ENCODE assay signal across 21 cellular contexts in genomic region chrX:37686979-37687378, GRCh38. TPM values are rescaled to one million over a fixed set of nuclear protein-coding genes. Genes with fewer than 3 reads are reported as not detected.
DNase-seq lines count a peak whose midpoint lies in the region; ATAC-seq and TF ChIP-seq lines count a peak whose summit lies in the region.
"Had no signal": no experiment of that assay in that cellular context is flagged by ENCODE, and none has a peak within 500 bp of the region (broad histone marks: within the 10 kb centered on the region; RNA-seq: fewer than 3 reads in every experiment).

No MANE protein-coding gene starts in this region.

- DNase-seq in PC-3 (no peak), erythroblast (lab: John Stamatoyannopoulos, UW) (peak; percentile 58 to 71), gastrocnemius medialis (no peak), brain microvascular endothelial cell (no peak), NCI-H1092 treated with DMSO at 0.1 percent for 48 hours (lab: John Stamatoyannopoulos, UW) (no peak)
- no peak for DNase-seq in activated naive CD4-positive, alpha-beta T cell treated with Interleukin-2 at 50 U/mL for 16 hours
- DNase-seq: activated CD8-positive, alpha-beta memory T cell treated with anti-CD3 and anti-CD28 coated beads, Interleukin-2, amount 50 U/mL, for 4 hours; aorta; CD4-positive, alpha-beta T cell; foreskin fibroblast; mesendoderm; MG63; naive thymus-derived CD8-positive, alpha-beta T cell; NCI-H146; NCI-H2171; NCI-H524 treated with DMSO at 0.1 percent for 48 hours; right lobe of liver; T-helper 2 cell; tibial artery had no signal

- no peaks in the 10 kb centered on the region for H3K27me3 ChIP-seq in PC-3 (ENCODE audit: low read length)
- H3K27me3 ChIP-seq in gastrocnemius medialis: no peaks in the 10 kb centered on the region
- no peaks in the 10 kb centered on the region for H3K27me3 ChIP-seq in brain microvascular endothelial cell (replicated peaks)
- H3K27me3 ChIP-seq: hepatocyte, MG63, tibial artery had no signal

- H3K4me2 ChIP-seq in PC-3 (ENCODE audit: low read length): peak overlapping the region; percentile 90

- intact Hi-C loops in PC-3 (cut with micrococcal nuclease): no loop called here
- intact Hi-C loops in gastrocnemius medialis (cut with DNase I; ENCODE audit: low total_unique reads): no loop called here

- H3F3A ChIP-seq in PC-3 (ENCODE audit: low read length, unreplicated experiment): no peaks in the 10 kb centered on the region

- in situ Hi-C loops in gastrocnemius medialis (cut with MboI; ENCODE audit: low sequenced_read_pairs in 4 of 4) (no loop called here), brain microvascular endothelial cell (cut with HindIII; ENCODE audit: low pct_ligation_motif_present, low sequenced_read_pairs) (no loop called here)

- no peak for TF ChIP-seq POLR2A in erythroblast (IDR thresholded peaks at IDR 0.05; ENCODE audit: low read length)
- no peak for TF ChIP-seq POLR2A in gastrocnemius medialis (IDR thresholded peaks at IDR 0.05)

- peak overlapping the region; percentile 68 for H2AFZ ChIP-seq in PC-3 (ENCODE audit: low read length)
- H2AFZ ChIP-seq: hepatocyte had no signal

- H3K4me1 ChIP-seq in HEK293 (ENCODE audit: control insufficient read depth, insufficient read depth, low read length) (no peaks in the 10 kb centered on the region; the same call in 1 of the 2 replicates), PC-3 (ENCODE audit: insufficient read depth, low read length) (peaks cover 17% of the 10 kb centered on the region), gastrocnemius medialis (peaks cover 0 to 7% of the 10 kb centered on the region in 2 donors)
- H3K4me1 ChIP-seq: right lobe of liver had no signal

- H4K20me1 ChIP-seq in PC-3 (ENCODE audit: low read length): no peaks in the 10 kb centered on the region

- no peaks in the 10 kb centered on the region for H3K36me3 ChIP-seq in HEK293 (ENCODE audit: control insufficient read depth in 2 of 2, insufficient read depth in 1 of 2, low read length in 2 of 2)
- no peaks in the 10 kb centered on the region for H3K36me3 ChIP-seq in PC-3 (ENCODE audit: low read depth, low read length)
- H3K36me3 ChIP-seq in gastrocnemius medialis: no peaks in the 10 kb centered on the region
- no peaks in the 10 kb centered on the region for H3K36me3 ChIP-seq in brain microvascular endothelial cell (replicated peaks)
- H3K36me3 ChIP-seq: MG63, right lobe of liver, tibial artery had no signal

- no peak for ATAC-seq in PC-3
- no peak for ATAC-seq in gastrocnemius medialis
- ATAC-seq: naive thymus-derived CD8-positive, alpha-beta T cell; right lobe of liver had no signal

- no TSS peak for BruUV-seq in PC-3 (replicated peaks; lab: Mats Ljungman, UMichigan)

- peaks cover 14% of the 10 kb centered on the region; the same call in 1 of the 2 replicates for H3K79me2 ChIP-seq in PC-3 (ENCODE audit: low read length)
- H3K79me2 ChIP-seq: hepatocyte had no signal

- TF ChIP-seq CTCF in HEK293 (tag by site-specific recombination; IDR thresholded peaks at IDR 0.05): no peak
- TF ChIP-seq CTCF in PC-3 (conservative IDR thresholded peaks at IDR 0.05; ENCODE audit: low read depth, low read length): no peak
- no peak for TF ChIP-seq CTCF in gastrocnemius medialis (IDR thresholded peaks at IDR 0.05 in 4 of 5, conservative IDR thresholded peaks at IDR 0.05 in 1 of 5)
- no peak for TF ChIP-seq CTCF in brain microvascular endothelial cell (IDR thresholded peaks at IDR 0.05; ENCODE audit: low read depth, low read length, missing control alignments)

- H3K4me3 ChIP-seq in HEK293 (ENCODE audit: low read depth, low read length) (no peak overlapping the region), PC-3 (ENCODE audit: low read length) (peak overlapping the region; percentile 68), gastrocnemius medialis (peak overlapping the region in 1 of 4 donors; percentile 64), brain microvascular endothelial cell (ENCODE audit: low read depth, low read length) (no peak overlapping the region)
- H3K4me3 ChIP-seq: hepatocyte, right lobe of liver had no signal

- POLR2A ChIA-PET in HEK293 (lab: Yijun Ruan, JAX) (no interaction called here), PC-3 (lab: Charles Lee; ENCODE audit: unreplicated experiment) (no interaction called here)

- H3K9me3 ChIP-seq in HEK293 (ENCODE audit: control insufficient read depth, insufficient read depth, low read depth, low read length) (no peaks in the 10 kb centered on the region), PC-3 (ENCODE audit: low read length) (no peaks in the 10 kb centered on the region), gastrocnemius medialis (no peaks in the 10 kb centered on the region)
- H3K9me3 ChIP-seq: MG63, right lobe of liver, tibial artery had no signal

- CTCF ChIA-PET in HEK293 (lab: Yijun Ruan, JAX) (interaction anchor here (1.7 kb wide), 1 partner anchor 58 kb away, joined by 4 read pairs; no protein-coding TSS in a partner anchor), PC-3 (lab: Charles Lee) (no interaction called here)

- H3K9me2 ChIP-seq in PC-3 (replicated peaks; ENCODE audit: low read length): no peaks in the 10 kb centered on the region

- peak overlapping the region; percentile 63; the same call in 1 of the 2 replicates for H3K9ac ChIP-seq in PC-3 (ENCODE audit: low read length)

- no peak overlapping the region for H3K27ac ChIP-seq in HEK293 (ENCODE audit: extremely low read depth, low read depth, low read length)
- H3K27ac ChIP-seq in PC-3 (ENCODE audit: low read length): no peak overlapping the region
- peak overlapping the region in 3 of 4 donors; percentile 87 to 88 (median 87) for H3K27ac ChIP-seq in gastrocnemius medialis
- H3K27ac ChIP-seq in brain microvascular endothelial cell: no peak overlapping the region
- H3K27ac ChIP-seq: hepatocyte, right lobe of liver had no signal

TF ChIP-seq in HEK293, 187 proteins besides CTCF, POLR2A, EP300 and RAD21:
- TF ChIP-seq ZSCAN4 (tag by site-specific recombination; IDR thresholded peaks at IDR 0.05) (peak; percentile 88), ZNF558 (tag by site-specific recombination; IDR thresholded peaks at IDR 0.05) (no peak), ZNF596 (tag by site-specific recombination; IDR thresholded peaks at IDR 0.05) (peak; percentile 61), ZBTB11 (tag by site-specific recombination; conservative IDR thresholded peaks at IDR 0.05; ENCODE audit: low read depth) (0 out of 2 replicates have a peak, but pooled peaks have one; percentile 0)

RNA-seq across cellular contexts. Expression of gene XK, which starts 1.4 kb away (rescaled TPM):
- total RNA-seq in PC-3 (2014; rRNA removed): 7.7 and 8.0 TPM in 2 replicates
- total RNA-seq in gastrocnemius medialis: 1 to 10 TPM; 2.8 to 8.8 (median 5.1) TPM
- total RNA-seq: naive thymus-derived CD8-positive, alpha-beta T cell had no signal

Comparison
In these comparisons a context has a peak if more than half of its experiments do, and no peak if none do; other contexts are left out.
1. H3K27ac ChIP-seq: peak in gastrocnemius medialis (3 of 4); none in HEK293 (single experiment), PC-3 (single experiment) and brain microvascular endothelial cell (single experiment).
2. DNase-seq: peak in erythroblast (2 of 2); none in PC-3 (single experiment), gastrocnemius medialis (0 of 2), brain microvascular endothelial cell (single experiment), activated naive CD4-positive, alpha-beta T cell treated with Interleukin-2 at 50 U/mL for 16 hours (single experiment) and NCI-H1092 treated with DMSO at 0.1 percent for 48 hours (single experiment).